Comparison of ENCODE assay signal across 1 cellular context in the genomic region with DNA sequence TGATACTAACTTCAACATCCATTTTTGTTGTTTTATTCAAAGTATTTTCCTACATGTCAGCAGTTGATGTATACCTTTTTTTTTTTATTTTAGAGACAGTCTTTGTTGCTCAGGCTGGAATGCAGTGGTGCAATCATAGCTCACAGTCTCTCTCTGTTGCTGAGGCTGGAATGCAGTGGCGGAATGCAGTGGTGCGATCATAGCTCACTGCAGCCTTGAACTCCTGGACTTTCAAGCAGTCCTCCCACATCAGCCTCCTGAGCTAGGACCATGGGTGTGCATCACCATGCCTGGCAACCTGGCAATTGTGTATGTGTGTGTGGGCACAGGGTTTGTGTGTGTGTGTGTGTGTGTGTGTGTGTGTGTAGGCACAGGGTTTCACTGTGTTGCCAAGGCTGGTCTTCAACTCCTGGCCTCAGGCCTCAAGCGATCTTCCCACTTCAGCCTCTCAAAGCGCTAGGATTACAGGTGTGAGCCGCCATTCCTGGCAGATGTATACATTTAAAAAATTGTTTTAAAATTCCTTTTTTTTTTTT.
TF ChIP-seq lines count a peak whose summit lies in the region.

No MANE protein-coding gene starts in this region.

TF ChIP-seq in HepG2, 621 proteins besides CTCF, POLR2A, EP300 and RAD21 (continued from another document and continues in another):
- TF ChIP-seq CEBPG (CRISPR knock-in tag; IDR thresholded peaks at IDR 0.05) = peak; percentile 94
- TF ChIP-seq, protein P1, sequence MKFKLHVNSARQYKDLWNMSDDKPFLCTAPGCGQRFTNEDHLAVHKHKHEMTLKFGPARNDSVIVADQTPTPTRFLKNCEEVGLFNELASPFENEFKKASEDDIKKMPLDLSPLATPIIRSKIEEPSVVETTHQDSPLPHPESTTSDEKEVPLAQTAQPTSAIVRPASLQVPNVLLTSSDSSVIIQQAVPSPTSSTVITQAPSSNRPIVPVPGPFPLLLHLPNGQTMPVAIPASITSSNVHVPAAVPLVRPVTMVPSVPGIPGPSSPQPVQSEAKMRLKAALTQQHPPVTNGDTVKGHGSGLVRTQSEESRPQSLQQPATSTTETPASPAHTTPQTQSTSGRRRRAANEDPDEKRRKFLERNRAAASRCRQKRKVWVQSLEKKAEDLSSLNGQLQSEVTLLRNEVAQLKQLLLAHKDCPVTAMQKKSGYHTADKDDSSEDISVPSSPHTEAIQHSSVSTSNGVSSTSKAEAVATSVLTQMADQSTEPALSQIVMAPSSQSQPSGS (CRISPR knock-in tag; IDR thresholded peaks at IDR 0.05) = peak; percentile 83; the same call in 1 of the 2 replicates
- TF ChIP-seq, protein P2, sequence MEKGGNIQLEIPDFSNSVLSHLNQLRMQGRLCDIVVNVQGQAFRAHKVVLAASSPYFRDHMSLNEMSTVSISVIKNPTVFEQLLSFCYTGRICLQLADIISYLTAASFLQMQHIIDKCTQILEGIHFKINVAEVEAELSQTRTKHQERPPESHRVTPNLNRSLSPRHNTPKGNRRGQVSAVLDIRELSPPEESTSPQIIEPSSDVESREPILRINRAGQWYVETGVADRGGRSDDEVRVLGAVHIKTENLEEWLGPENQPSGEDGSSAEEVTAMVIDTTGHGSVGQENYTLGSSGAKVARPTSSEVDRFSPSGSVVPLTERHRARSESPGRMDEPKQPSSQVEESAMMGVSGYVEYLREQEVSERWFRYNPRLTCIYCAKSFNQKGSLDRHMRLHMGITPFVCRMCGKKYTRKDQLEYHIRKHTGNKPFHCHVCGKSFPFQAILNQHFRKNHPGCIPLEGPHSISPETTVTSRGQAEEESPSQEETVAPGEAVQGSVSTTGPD (CRISPR knock-in tag; IDR thresholded peaks at IDR 0.05) = no peak
- TF ChIP-seq, protein P3, sequence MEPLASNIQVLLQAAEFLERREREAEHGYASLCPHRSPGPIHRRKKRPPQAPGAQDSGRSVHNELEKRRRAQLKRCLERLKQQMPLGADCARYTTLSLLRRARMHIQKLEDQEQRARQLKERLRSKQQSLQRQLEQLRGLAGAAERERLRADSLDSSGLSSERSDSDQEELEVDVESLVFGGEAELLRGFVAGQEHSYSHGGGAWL (CRISPR knock-in tag; IDR thresholded peaks at IDR 0.05) = no peak
- TF ChIP-seq, protein P4, sequence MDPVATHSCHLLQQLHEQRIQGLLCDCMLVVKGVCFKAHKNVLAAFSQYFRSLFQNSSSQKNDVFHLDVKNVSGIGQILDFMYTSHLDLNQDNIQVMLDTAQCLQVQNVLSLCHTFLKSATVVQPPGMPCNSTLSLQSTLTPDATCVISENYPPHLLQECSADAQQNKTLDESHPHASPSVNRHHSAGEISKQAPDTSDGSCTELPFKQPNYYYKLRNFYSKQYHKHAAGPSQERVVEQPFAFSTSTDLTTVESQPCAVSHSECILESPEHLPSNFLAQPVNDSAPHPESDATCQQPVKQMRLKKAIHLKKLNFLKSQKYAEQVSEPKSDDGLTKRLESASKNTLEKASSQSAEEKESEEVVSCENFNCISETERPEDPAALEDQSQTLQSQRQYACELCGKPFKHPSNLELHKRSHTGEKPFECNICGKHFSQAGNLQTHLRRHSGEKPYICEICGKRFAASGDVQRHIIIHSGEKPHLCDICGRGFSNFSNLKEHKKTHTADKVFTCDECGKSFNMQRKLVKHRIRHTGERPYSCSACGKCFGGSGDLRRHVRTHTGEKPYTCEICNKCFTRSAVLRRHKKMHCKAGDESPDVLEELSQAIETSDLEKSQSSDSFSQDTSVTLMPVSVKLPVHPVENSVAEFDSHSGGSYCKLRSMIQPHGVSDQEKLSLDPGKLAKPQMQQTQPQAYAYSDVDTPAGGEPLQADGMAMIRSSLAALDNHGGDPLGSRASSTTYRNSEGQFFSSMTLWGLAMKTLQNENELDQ (CRISPR knock-in tag; IDR thresholded peaks at IDR 0.05; ENCODE audit: borderline replicate concordance) = no peak
- peak; percentile 25; the same call in 1 of the 2 replicates for TF ChIP-seq JUND (CRISPR knock-in tag; IDR thresholded peaks at IDR 0.05)
- TF ChIP-seq, protein P5, sequence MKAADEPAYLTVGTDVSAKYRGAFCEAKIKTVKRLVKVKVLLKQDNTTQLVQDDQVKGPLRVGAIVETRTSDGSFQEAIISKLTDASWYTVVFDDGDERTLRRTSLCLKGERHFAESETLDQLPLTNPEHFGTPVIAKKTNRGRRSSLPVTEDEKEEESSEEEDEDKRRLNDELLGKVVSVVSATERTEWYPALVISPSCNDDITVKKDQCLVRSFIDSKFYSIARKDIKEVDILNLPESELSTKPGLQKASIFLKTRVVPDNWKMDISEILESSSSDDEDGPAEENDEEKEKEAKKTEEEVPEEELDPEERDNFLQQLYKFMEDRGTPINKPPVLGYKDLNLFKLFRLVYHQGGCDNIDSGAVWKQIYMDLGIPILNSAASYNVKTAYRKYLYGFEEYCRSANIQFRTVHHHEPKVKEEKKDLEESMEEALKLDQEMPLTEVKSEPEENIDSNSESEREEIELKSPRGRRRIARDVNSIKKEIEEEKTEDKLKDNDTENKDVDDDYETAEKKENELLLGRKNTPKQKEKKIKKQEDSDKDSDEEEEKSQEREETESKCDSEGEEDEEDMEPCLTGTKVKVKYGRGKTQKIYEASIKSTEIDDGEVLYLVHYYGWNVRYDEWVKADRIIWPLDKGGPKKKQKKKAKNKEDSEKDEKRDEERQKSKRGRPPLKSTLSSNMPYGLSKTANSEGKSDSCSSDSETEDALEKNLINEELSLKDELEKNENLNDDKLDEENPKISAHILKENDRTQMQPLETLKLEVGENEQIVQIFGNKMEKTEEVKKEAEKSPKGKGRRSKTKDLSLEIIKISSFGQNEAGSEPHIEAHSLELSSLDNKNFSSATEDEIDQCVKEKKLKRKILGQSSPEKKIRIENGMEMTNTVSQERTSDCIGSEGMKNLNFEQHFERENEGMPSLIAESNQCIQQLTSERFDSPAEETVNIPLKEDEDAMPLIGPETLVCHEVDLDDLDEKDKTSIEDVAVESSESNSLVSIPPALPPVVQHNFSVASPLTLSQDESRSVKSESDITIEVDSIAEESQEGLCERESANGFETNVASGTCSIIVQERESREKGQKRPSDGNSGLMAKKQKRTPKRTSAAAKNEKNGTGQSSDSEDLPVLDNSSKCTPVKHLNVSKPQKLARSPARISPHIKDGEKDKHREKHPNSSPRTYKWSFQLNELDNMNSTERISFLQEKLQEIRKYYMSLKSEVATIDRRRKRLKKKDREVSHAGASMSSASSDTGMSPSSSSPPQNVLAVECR (CRISPR knock-in tag; IDR thresholded peaks at IDR 0.05; ENCODE audit: borderline replicate concordance) = peak; percentile 60; the same call in 1 of the 2 replicates
- no peak for TF ChIP-seq ZNF44 (CRISPR knock-in tag; IDR thresholded peaks at IDR 0.05)
- peak; percentile 48; the same call in 1 of the 2 replicates for TF ChIP-seq ARID2 (CRISPR knock-in tag; IDR thresholded peaks at IDR 0.05; ENCODE audit: borderline replicate concordance)
- peak; percentile 19; the same call in 1 of the 2 replicates for TF ChIP-seq RFX1 (IDR thresholded peaks at IDR 0.05)
- no peak for TF ChIP-seq NR1H2 (CRISPR knock-in tag; IDR thresholded peaks at IDR 0.05; ENCODE audit: borderline replicate concordance, low read depth)
- TF ChIP-seq ZNF614 (CRISPR knock-in tag; IDR thresholded peaks at IDR 0.05; ENCODE audit: borderline replicate concordance) = peak; percentile 62; the same call in 1 of the 2 replicates
- TF ChIP-seq KLF11 (CRISPR knock-in tag; IDR thresholded peaks at IDR 0.05) = no peak
- TF ChIP-seq ZNF274 (CRISPR knock-in tag; IDR thresholded peaks at IDR 0.05) = no peak
- no peak for TF ChIP-seq ZNF234 (CRISPR knock-in tag; conservative IDR thresholded peaks at IDR 0.05)
- TF ChIP-seq FOXJ3 (CRISPR knock-in tag; IDR thresholded peaks at IDR 0.05; ENCODE audit: borderline replicate concordance) = peak; percentile 57; the same call in 1 of the 2 replicates
- peak; percentile 16; the same call in 1 of the 2 replicates for TF ChIP-seq RXRB (CRISPR knock-in tag; IDR thresholded peaks at IDR 0.05; ENCODE audit: borderline replicate concordance)
- peak; percentile 92 for TF ChIP-seq ATF7 (IDR thresholded peaks at IDR 0.05)
- TF ChIP-seq ATF7 (CRISPR knock-in tag; IDR thresholded peaks at IDR 0.05) = peak; percentile 78; the same call in 1 of the 2 replicates
- TF ChIP-seq, protein P6, sequence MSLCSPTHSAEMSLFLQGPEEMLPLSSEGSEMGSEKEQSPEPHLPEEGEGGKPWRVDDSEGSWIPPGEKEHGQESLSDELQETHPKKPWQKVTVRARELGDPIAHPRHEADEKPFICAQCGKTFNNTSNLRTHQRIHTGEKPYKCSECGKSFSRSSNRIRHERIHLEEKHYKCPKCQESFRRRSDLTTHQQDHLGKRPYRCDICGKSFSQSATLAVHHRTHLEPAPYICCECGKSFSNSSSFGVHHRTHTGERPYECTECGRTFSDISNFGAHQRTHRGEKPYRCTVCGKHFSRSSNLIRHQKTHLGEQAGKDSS (CRISPR knock-in tag; IDR thresholded peaks at IDR 0.05; ENCODE audit: borderline replicate concordance, low read depth) = no peak
- peak; percentile 58; the same call in 1 of the 2 replicates for TF ChIP-seq FOXK1 (CRISPR knock-in tag; IDR thresholded peaks at IDR 0.05; ENCODE audit: borderline replicate concordance, low read depth)
- TF ChIP-seq ZNF264 (CRISPR knock-in tag; IDR thresholded peaks at IDR 0.05) = peak; percentile 81
- TF ChIP-seq, protein P7, sequence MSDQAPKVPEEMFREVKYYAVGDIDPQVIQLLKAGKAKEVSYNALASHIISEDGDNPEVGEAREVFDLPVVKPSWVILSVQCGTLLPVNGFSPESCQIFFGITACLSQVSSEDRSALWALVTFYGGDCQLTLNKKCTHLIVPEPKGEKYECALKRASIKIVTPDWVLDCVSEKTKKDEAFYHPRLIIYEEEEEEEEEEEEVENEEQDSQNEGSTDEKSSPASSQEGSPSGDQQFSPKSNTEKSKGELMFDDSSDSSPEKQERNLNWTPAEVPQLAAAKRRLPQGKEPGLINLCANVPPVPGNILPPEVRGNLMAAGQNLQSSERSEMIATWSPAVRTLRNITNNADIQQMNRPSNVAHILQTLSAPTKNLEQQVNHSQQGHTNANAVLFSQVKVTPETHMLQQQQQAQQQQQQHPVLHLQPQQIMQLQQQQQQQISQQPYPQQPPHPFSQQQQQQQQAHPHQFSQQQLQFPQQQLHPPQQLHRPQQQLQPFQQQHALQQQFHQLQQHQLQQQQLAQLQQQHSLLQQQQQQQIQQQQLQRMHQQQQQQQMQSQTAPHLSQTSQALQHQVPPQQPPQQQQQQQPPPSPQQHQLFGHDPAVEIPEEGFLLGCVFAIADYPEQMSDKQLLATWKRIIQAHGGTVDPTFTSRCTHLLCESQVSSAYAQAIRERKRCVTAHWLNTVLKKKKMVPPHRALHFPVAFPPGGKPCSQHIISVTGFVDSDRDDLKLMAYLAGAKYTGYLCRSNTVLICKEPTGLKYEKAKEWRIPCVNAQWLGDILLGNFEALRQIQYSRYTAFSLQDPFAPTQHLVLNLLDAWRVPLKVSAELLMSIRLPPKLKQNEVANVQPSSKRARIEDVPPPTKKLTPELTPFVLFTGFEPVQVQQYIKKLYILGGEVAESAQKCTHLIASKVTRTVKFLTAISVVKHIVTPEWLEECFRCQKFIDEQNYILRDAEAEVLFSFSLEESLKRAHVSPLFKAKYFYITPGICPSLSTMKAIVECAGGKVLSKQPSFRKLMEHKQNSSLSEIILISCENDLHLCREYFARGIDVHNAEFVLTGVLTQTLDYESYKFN (CRISPR knock-in tag; conservative IDR thresholded peaks at IDR 0.05) = peak; percentile 79
- TF ChIP-seq, protein P8, sequence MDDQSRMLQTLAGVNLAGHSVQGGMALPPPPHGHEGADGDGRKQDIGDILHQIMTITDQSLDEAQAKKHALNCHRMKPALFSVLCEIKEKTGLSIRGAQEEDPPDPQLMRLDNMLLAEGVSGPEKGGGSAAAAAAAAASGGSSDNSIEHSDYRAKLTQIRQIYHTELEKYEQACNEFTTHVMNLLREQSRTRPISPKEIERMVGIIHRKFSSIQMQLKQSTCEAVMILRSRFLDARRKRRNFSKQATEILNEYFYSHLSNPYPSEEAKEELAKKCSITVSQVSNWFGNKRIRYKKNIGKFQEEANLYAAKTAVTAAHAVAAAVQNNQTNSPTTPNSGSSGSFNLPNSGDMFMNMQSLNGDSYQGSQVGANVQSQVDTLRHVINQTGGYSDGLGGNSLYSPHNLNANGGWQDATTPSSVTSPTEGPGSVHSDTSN (CRISPR knock-in tag; IDR thresholded peaks at IDR 0.05; ENCODE audit: borderline replicate concordance) = no peak
- no peak for TF ChIP-seq ZBTB21 (CRISPR knock-in tag; IDR thresholded peaks at IDR 0.05)
- TF ChIP-seq CBX1 (IDR thresholded peaks at IDR 0.05; ENCODE audit: low read depth) = peak; percentile 73
- peak; percentile 96 for TF ChIP-seq KDM1A (CRISPR knock-in tag; IDR thresholded peaks at IDR 0.05)
- TF ChIP-seq ZNF124 (CRISPR knock-in tag; IDR thresholded peaks at IDR 0.05) = no peak
- no peak for TF ChIP-seq KMT2A (CRISPR knock-in tag; IDR thresholded peaks at IDR 0.05)
- no peak for TF ChIP-seq ATM (IDR thresholded peaks at IDR 0.05; ENCODE audit: borderline replicate concordance)
- peak; percentile 75; the same call in 1 of the 2 replicates for TF ChIP-seq CHD4 (IDR thresholded peaks at IDR 0.05; ENCODE audit: borderline replicate concordance, low read length)
- no peak for TF ChIP-seq MLLT10 (CRISPR knock-in tag; IDR thresholded peaks at IDR 0.05)
- TF ChIP-seq, protein P9, sequence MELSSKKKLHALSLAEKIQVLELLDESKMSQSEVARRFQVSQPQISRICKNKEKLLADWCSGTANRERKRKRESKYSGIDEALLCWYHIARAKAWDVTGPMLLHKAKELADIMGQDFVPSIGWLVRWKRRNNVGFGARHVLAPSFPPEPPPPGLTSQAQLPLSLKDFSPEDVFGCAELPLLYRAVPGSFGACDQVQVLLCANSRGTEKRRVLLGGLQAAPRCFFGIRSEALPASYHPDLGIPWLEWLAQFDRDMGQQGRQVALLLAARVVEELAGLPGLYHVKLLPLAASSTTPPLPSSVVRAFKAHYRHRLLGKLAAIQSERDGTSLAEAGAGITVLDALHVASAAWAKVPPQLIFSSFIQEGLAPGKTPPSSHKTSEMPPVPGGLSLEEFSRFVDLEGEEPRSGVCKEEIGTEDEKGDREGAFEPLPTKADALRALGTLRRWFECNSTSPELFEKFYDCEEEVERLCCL (CRISPR knock-in tag; IDR thresholded peaks at IDR 0.05; ENCODE audit: borderline replicate concordance) = no peak
- TF ChIP-seq ZNF644 (CRISPR knock-in tag; IDR thresholded peaks at IDR 0.05; ENCODE audit: low read depth) = peak; percentile 75
- TF ChIP-seq, protein P10, sequence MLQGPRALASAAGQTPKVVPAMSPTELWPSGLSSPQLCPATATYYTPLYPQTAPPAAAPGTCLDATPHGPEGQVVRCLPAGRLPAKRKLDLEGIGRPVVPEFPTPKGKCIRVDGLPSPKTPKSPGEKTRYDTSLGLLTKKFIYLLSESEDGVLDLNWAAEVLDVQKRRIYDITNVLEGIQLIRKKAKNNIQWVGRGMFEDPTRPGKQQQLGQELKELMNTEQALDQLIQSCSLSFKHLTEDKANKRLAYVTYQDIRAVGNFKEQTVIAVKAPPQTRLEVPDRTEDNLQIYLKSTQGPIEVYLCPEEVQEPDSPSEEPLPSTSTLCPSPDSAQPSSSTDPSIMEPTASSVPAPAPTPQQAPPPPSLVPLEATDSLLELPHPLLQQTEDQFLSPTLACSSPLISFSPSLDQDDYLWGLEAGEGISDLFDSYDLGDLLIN (CRISPR knock-in tag; IDR thresholded peaks at IDR 0.05; ENCODE audit: borderline replicate concordance) = no peak
- no peak for TF ChIP-seq FOXM1 (CRISPR knock-in tag; IDR thresholded peaks at IDR 0.05)
- TF ChIP-seq ZNF746 (CRISPR knock-in tag; IDR thresholded peaks at IDR 0.05) = no peak
- TF ChIP-seq ZNF263 (CRISPR knock-in tag; IDR thresholded peaks at IDR 0.05) = peak; percentile 98
- TF ChIP-seq, protein P11, sequence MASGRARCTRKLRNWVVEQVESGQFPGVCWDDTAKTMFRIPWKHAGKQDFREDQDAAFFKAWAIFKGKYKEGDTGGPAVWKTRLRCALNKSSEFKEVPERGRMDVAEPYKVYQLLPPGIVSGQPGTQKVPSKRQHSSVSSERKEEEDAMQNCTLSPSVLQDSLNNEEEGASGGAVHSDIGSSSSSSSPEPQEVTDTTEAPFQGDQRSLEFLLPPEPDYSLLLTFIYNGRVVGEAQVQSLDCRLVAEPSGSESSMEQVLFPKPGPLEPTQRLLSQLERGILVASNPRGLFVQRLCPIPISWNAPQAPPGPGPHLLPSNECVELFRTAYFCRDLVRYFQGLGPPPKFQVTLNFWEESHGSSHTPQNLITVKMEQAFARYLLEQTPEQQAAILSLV (CRISPR knock-in tag; IDR thresholded peaks at IDR 0.05; ENCODE audit: borderline replicate concordance) = 0 out of 2 replicates have a peak, but pooled peaks have one; percentile 45
